ENCODE assay signal across 20 cellular contexts in the genomic region with DNA sequence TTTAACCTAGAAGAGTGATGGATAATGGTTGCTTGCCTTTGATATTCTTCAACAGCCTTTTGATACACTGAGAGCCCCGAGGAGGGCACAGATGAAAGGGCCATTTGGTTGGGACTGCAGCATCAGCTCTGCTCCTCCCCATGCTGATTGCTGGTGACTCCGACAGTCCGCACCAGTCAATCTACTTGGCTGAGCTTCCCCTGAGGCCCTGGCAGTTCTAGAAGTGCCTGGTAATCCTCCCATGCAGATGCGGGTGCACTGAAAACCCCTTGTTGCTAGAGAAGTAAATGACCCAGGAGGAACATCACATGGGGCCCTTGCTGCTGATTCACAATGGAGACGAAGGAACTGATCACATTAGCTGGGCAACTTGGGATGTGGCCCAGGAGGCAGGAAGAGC. TPM values are rescaled to one million over a fixed set of nuclear protein-coding genes. Genes with fewer than 3 reads are reported as not detected.
"Had no signal": no experiment of that assay in that cellular context is flagged by ENCODE, and none has a peak within 500 bp of the region (broad histone marks: within the 10 kb centered on the region; RNA-seq: fewer than 3 reads in every experiment).

No MANE protein-coding gene starts in this region.

- H3K36me3 ChIP-seq: colonic mucosa, esophagus squamous epithelium, gastroesophageal sphincter, ovary had no signal

- H3K27ac ChIP-seq: colonic mucosa, esophagus squamous epithelium, gastroesophageal sphincter, ovary had no signal

- H3K9me3 Mint-ChIP-seq: effector memory CD8-positive, alpha-beta T cell; immature natural killer cell; type B pancreatic cell had no signal

- H3K9me3 ChIP-seq: colonic mucosa, esophagus squamous epithelium, gastroesophageal sphincter, ovary had no signal

- H3K27ac Mint-ChIP-seq: effector memory CD8-positive, alpha-beta T cell; immature natural killer cell; naive thymus-derived CD4-positive, alpha-beta T cell; progenitor cell of endocrine pancreas; type B pancreatic cell had no signal

- ATAC-seq: effector memory CD8-positive, alpha-beta T cell; gastroesophageal sphincter; left cardiac atrium; left ventricle myocardium superior; naive thymus-derived CD4-positive, alpha-beta T cell; right cardiac atrium had no signal

- DNase-seq: colonic mucosa; effector memory CD8-positive, alpha-beta T cell; esophagus squamous epithelium; foreskin fibroblast; immature natural killer cell; kidney; left cardiac atrium; left ventricle myocardium superior; mesendoderm; ovary; right cardiac atrium; small intestine; stimulated activated CD4-positive, alpha-beta T cell treated with anti-CD3 and anti-CD28 coated beads, Interleukin-12 subunit alpha, Interleukin-12 subunit beta, amount 100 ng/mL, for 4 hours; stimulated activated naive CD4-positive, alpha-beta T cell treated with Interleukin-2 at 50 U/mL for 16 hours had no signal

- H3K4me3 ChIP-seq: colonic mucosa, esophagus squamous epithelium, gastroesophageal sphincter, lung, ovary had no signal

- H3K4me3 Mint-ChIP-seq: effector memory CD8-positive, alpha-beta T cell; immature natural killer cell; naive thymus-derived CD4-positive, alpha-beta T cell; type B pancreatic cell had no signal

- H3K36me3 Mint-ChIP-seq: immature natural killer cell; naive thymus-derived CD4-positive, alpha-beta T cell; type B pancreatic cell had no signal

- H3K27me3 ChIP-seq: colonic mucosa, ovary had no signal

- H3K4me1 ChIP-seq: colonic mucosa, gastroesophageal sphincter had no signal

RNA-seq across cellular contexts. Expression of gene LMO1, which starts 59.7 kb away (rescaled TPM):
- total RNA-seq: colonic mucosa; epithelial cell of proximal tubule; esophagus squamous epithelium; gastroesophageal sphincter; kidney; naive thymus-derived CD4-positive, alpha-beta T cell had no signal
- polyA plus RNA-seq: immature natural killer cell; lung; naive thymus-derived CD4-positive, alpha-beta T cell; small intestine had no signal
